1 cellular context compared by ENCODE assay signal in the genomic region with DNA sequence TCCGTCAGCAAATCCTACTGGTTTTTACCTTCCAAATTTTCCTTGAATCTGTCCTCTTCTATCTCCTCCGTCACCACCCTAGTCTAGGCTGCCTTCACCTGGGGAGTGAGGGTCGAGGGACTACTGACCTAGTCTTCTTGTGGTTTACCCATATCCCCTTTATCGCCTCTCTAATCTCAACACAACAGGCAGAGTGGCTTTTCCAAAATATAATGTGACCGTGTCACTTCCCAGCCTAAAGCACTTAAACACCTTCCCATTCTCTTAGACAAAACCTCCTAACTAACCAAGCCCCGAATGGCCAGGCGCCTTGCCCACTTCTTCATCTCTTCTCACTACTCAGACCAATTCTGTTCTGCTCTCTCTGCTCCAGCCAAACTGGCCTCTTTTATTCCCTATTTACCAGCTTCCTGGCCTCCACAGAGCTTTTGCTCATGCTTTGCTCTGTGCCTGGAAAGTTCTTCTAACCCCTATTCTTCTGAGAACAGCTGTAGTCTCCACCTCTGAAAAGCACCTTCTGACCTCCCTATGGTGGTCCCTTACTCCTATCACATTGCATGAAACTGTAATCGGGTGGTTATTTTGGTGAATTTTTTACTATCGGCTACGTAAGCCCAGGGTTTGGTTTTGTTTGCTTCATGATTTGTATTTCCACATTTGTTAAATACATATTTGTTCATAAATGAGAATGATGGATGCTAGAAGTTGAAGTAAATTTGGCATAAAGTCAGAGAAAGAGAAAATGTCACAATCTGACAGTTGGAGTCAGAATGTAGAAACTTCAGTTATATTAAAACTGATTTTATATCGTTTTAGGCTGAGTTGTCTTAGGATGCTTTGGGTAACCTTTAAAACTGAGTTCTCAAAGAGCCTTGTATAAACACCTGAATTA.
TF ChIP-seq lines count a peak whose summit lies in the region.

No MANE protein-coding gene starts in this region.

TF ChIP-seq in K562, 482 proteins besides CTCF, POLR2A, EP300 and RAD21 (continued from another document and continues in another):
- TF ChIP-seq MIER1 (IDR thresholded peaks at IDR 0.05; ENCODE audit: low read depth) (no peak), PURB (CRISPR knock-in tag; IDR thresholded peaks at IDR 0.05; ENCODE audit: low read depth) (no peak), HMGN3 (IDR thresholded peaks at IDR 0.05; ENCODE audit: borderline replicate concordance, extremely low read depth, insufficient read length, low read depth, low read length) (no peak), HDAC2 (IDR thresholded peaks at IDR 0.05) (no peak), FOXK2 (conservative IDR thresholded peaks at IDR 0.05 in 1 of 2, IDR thresholded peaks at IDR 0.05 in 1 of 2; ENCODE audit: low read depth in 2 of 2) (no peak), EHMT2 (IDR thresholded peaks at IDR 0.05) (no peak), ZFX (CRISPR knock-in tag; IDR thresholded peaks at IDR 0.05) (no peak), KDM5B (IDR thresholded peaks at IDR 0.05; ENCODE audit: insufficient replicate concordance, low read depth, low read length) (no peak), KHSRP (IDR thresholded peaks at IDR 0.05) (no peak), YY1 (IDR thresholded peaks at IDR 0.05; ENCODE audit: borderline replicate concordance in 1 of 3, control insufficient read depth in 1 of 3, extremely low read depth in 1 of 3, insufficient read depth in 3 of 3, insufficient read length in 1 of 3, insufficient replicate concordance in 2 of 3, low read depth in 1 of 3, low read length in 2 of 3) (no peak), SUPT5H (IDR thresholded peaks at IDR 0.05) (no peak), DMBX1 (CRISPR knock-in tag; IDR thresholded peaks at IDR 0.05; ENCODE audit: borderline replicate concordance) (no peak), TOE1 (IDR thresholded peaks at IDR 0.05; ENCODE audit: borderline replicate concordance) (no peak), TOE1 (CRISPR knock-in tag; IDR thresholded peaks at IDR 0.05; ENCODE audit: borderline replicate concordance, low read depth) (no peak), ATF1 (CRISPR knock-in tag; IDR thresholded peaks at IDR 0.05) (no peak), ATF1 (tag; IDR thresholded peaks at IDR 0.05) (no peak), TAF15 (IDR thresholded peaks at IDR 0.05; ENCODE audit: low read depth, low read length) (no peak), ZNF644 (tag; IDR thresholded peaks at IDR 0.05; ENCODE audit: low read depth) (no peak), ETV1 (tag; conservative IDR thresholded peaks at IDR 0.05; ENCODE audit: low read depth) (no peak), SRSF3 (IDR thresholded peaks at IDR 0.05; ENCODE audit: insufficient read depth, low read length) (no peak), SMC3 (conservative IDR thresholded peaks at IDR 0.05; ENCODE audit: insufficient read depth, low read depth, low read length) (no peak), NEUROD1 (IDR thresholded peaks at IDR 0.05; ENCODE audit: borderline replicate concordance, low read depth, low read length, partially characterized antibody) (no peak), ARHGAP35 (IDR thresholded peaks at IDR 0.05; ENCODE audit: partially characterized antibody) (no peak), ZZZ3 (IDR thresholded peaks at IDR 0.05) (no peak), CAMTA2 (CRISPR knock-in tag; conservative IDR thresholded peaks at IDR 0.05) (no peak), ZNF445 (CRISPR knock-in tag; IDR thresholded peaks at IDR 0.05; ENCODE audit: low read depth) (peak; percentile 86; the same call in 1 of the 2 replicates), SETDB1 (IDR thresholded peaks at IDR 0.05; ENCODE audit: low read length) (peak; percentile 62), NONO (IDR thresholded peaks at IDR 0.05; ENCODE audit: low read depth in 2 of 2, low read length in 1 of 2) (no peak), SMARCC2 (IDR thresholded peaks at IDR 0.05; ENCODE audit: low read depth) (no peak), HDAC6 (IDR thresholded peaks at IDR 0.05; ENCODE audit: low read depth, low read length) (0 out of 2 replicates have a peak, but pooled peaks have one; percentile 54), MTA3 (IDR thresholded peaks at IDR 0.05; ENCODE audit: borderline replicate concordance) (no peak), BACH1 (tag; IDR thresholded peaks at IDR 0.05) (no peak), ZNF444 (CRISPR knock-in tag; IDR thresholded peaks at IDR 0.05) (no peak), POLR2AphosphoS2 (IDR thresholded peaks at IDR 0.05; ENCODE audit: low read length) (no peak)
- TF ChIP-seq, protein P1, sequence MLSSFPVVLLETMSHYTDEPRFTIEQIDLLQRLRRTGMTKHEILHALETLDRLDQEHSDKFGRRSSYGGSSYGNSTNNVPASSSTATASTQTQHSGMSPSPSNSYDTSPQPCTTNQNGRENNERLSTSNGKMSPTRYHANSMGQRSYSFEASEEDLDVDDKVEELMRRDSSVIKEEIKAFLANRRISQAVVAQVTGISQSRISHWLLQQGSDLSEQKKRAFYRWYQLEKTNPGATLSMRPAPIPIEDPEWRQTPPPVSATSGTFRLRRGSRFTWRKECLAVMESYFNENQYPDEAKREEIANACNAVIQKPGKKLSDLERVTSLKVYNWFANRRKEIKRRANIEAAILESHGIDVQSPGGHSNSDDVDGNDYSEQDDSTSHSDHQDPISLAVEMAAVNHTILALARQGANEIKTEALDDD (IDR thresholded peaks at IDR 0.05): no peak
- TF ChIP-seq, protein P2, sequence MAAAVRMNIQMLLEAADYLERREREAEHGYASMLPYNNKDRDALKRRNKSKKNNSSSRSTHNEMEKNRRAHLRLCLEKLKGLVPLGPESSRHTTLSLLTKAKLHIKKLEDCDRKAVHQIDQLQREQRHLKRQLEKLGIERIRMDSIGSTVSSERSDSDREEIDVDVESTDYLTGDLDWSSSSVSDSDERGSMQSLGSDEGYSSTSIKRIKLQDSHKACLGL (CRISPR knock-in tag; IDR thresholded peaks at IDR 0.05; ENCODE audit: borderline replicate concordance, poor library complexity, severe bottlenecking): no peak
- TF ChIP-seq, protein P3, sequence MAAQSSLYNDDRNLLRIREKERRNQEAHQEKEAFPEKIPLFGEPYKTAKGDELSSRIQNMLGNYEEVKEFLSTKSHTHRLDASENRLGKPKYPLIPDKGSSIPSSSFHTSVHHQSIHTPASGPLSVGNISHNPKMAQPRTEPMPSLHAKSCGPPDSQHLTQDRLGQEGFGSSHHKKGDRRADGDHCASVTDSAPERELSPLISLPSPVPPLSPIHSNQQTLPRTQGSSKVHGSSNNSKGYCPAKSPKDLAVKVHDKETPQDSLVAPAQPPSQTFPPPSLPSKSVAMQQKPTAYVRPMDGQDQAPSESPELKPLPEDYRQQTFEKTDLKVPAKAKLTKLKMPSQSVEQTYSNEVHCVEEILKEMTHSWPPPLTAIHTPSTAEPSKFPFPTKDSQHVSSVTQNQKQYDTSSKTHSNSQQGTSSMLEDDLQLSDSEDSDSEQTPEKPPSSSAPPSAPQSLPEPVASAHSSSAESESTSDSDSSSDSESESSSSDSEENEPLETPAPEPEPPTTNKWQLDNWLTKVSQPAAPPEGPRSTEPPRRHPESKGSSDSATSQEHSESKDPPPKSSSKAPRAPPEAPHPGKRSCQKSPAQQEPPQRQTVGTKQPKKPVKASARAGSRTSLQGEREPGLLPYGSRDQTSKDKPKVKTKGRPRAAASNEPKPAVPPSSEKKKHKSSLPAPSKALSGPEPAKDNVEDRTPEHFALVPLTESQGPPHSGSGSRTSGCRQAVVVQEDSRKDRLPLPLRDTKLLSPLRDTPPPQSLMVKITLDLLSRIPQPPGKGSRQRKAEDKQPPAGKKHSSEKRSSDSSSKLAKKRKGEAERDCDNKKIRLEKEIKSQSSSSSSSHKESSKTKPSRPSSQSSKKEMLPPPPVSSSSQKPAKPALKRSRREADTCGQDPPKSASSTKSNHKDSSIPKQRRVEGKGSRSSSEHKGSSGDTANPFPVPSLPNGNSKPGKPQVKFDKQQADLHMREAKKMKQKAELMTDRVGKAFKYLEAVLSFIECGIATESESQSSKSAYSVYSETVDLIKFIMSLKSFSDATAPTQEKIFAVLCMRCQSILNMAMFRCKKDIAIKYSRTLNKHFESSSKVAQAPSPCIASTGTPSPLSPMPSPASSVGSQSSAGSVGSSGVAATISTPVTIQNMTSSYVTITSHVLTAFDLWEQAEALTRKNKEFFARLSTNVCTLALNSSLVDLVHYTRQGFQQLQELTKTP (IDR thresholded peaks at IDR 0.05; ENCODE audit: low read depth in 1 of 2, partially characterized antibody in 2 of 2): no peak
- TF ChIP-seq, protein P4, sequence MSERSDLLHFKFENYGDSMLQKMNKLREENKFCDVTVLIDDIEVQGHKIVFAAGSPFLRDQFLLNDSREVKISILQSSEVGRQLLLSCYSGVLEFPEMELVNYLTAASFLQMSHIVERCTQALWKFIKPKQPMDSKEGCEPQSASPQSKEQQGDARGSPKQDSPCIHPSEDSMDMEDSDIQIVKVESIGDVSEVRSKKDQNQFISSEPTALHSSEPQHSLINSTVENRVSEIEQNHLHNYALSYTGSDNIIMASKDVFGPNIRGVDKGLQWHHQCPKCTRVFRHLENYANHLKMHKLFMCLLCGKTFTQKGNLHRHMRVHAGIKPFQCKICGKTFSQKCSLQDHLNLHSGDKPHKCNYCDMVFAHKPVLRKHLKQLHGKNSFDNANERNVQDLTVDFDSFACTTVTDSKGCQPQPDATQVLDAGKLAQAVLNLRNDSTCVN (CRISPR knock-in tag; IDR thresholded peaks at IDR 0.05): peak; percentile 94
- TF ChIP-seq, protein P5, sequence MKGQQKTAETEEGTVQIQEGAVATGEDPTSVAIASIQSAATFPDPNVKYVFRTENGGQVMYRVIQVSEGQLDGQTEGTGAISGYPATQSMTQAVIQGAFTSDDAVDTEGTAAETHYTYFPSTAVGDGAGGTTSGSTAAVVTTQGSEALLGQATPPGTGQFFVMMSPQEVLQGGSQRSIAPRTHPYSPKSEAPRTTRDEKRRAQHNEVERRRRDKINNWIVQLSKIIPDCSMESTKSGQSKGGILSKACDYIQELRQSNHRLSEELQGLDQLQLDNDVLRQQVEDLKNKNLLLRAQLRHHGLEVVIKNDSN (CRISPR knock-in tag; IDR thresholded peaks at IDR 0.05): peak; percentile 21; the same call in 1 of the 2 replicates
- TF ChIP-seq, protein P6, sequence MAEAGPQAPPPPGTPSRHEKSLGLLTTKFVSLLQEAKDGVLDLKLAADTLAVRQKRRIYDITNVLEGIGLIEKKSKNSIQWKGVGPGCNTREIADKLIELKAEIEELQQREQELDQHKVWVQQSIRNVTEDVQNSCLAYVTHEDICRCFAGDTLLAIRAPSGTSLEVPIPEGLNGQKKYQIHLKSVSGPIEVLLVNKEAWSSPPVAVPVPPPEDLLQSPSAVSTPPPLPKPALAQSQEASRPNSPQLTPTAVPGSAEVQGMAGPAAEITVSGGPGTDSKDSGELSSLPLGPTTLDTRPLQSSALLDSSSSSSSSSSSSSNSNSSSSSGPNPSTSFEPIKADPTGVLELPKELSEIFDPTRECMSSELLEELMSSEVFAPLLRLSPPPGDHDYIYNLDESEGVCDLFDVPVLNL (CRISPR knock-in tag; IDR thresholded peaks at IDR 0.05; ENCODE audit: low read depth): no peak
- TF ChIP-seq, protein P7, sequence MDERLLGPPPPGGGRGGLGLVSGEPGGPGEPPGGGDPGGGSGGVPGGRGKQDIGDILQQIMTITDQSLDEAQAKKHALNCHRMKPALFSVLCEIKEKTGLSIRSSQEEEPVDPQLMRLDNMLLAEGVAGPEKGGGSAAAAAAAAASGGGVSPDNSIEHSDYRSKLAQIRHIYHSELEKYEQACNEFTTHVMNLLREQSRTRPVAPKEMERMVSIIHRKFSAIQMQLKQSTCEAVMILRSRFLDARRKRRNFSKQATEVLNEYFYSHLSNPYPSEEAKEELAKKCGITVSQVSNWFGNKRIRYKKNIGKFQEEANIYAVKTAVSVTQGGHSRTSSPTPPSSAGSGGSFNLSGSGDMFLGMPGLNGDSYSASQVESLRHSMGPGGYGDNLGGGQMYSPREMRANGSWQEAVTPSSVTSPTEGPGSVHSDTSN (CRISPR knock-in tag; IDR thresholded peaks at IDR 0.05; ENCODE audit: low read depth): no peak
- TF ChIP-seq, protein P7 (tag; conservative IDR thresholded peaks at IDR 0.05; ENCODE audit: low read depth): no peak
- TF ChIP-seq, protein P8, sequence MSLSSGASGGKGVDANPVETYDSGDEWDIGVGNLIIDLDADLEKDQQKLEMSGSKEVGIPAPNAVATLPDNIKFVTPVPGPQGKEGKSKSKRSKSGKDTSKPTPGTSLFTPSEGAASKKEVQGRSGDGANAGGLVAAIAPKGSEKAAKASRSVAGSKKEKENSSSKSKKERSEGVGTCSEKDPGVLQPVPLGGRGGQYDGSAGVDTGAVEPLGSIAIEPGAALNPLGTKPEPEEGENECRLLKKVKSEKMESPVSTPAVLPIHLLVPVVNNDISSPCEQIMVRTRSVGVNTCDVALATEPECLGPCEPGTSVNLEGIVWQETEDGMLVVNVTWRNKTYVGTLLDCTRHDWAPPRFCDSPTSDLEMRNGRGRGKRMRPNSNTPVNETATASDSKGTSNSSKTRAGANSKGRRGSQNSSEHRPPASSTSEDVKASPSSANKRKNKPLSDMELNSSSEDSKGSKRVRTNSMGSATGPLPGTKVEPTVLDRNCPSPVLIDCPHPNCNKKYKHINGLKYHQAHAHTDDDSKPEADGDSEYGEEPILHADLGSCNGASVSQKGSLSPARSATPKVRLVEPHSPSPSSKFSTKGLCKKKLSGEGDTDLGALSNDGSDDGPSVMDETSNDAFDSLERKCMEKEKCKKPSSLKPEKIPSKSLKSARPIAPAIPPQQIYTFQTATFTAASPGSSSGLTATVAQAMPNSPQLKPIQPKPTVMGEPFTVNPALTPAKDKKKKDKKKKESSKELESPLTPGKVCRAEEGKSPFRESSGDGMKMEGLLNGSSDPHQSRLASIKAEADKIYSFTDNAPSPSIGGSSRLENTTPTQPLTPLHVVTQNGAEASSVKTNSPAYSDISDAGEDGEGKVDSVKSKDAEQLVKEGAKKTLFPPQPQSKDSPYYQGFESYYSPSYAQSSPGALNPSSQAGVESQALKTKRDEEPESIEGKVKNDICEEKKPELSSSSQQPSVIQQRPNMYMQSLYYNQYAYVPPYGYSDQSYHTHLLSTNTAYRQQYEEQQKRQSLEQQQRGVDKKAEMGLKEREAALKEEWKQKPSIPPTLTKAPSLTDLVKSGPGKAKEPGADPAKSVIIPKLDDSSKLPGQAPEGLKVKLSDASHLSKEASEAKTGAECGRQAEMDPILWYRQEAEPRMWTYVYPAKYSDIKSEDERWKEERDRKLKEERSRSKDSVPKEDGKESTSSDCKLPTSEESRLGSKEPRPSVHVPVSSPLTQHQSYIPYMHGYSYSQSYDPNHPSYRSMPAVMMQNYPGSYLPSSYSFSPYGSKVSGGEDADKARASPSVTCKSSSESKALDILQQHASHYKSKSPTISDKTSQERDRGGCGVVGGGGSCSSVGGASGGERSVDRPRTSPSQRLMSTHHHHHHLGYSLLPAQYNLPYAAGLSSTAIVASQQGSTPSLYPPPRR (CRISPR knock-in tag; IDR thresholded peaks at IDR 0.05; ENCODE audit: borderline replicate concordance): no peak; the same call in 1 of the 2 replicates
- TF ChIP-seq, protein P9, sequence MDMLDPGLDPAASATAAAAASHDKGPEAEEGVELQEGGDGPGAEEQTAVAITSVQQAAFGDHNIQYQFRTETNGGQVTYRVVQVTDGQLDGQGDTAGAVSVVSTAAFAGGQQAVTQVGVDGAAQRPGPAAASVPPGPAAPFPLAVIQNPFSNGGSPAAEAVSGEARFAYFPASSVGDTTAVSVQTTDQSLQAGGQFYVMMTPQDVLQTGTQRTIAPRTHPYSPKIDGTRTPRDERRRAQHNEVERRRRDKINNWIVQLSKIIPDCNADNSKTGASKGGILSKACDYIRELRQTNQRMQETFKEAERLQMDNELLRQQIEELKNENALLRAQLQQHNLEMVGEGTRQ (CRISPR knock-in tag; IDR thresholded peaks at IDR 0.05): no peak
